In genomic region chr10:86711237-86711956, GRCh38 we compare ENCODE assay signal across 8 cellular contexts. TPM values are rescaled to one million over a fixed set of nuclear protein-coding genes. Genes with fewer than 3 reads are reported as not detected.
DNase-seq lines count a peak whose midpoint lies in the region; ATAC-seq, FAIRE-seq and TF ChIP-seq lines count a peak whose summit lies in the region.

No MANE protein-coding gene starts in this region.

- H3K27me3 Mint-ChIP-seq in activated B cell treated with CpG ODN at 0.5 μM for 24 hours = no peaks in the 10 kb centered on the region

- peak overlapping the region; percentile 100 for H2AFZ ChIP-seq in keratinocyte (ENCODE audit: control insufficient read depth, low read length)

- POLR2A ChIA-PET in A673 (lab: Charles Lee; ENCODE audit: low non-redundant PET) (interaction anchor here (0.7 kb wide), 1 partner anchor 88 kb away, joined by 4 read pairs; no protein-coding TSS in a partner anchor), activated B cell treated with CpG ODN at 0.5 μM for 24 hours (lab: Charles Lee) (interaction anchor here (0.5 to 2.7 kb wide), 8 partner anchors 23 to 793 kb away, joined by 3 to 34 read pairs (median 6); partner anchors contain the start of genes BMPR1A, GLUD1, MINPP1 and SHLD2)

- peak overlapping the region; percentile 79 for H3K4me2 ChIP-seq in keratinocyte (ENCODE audit: control insufficient read depth, extremely low read depth, insufficient read depth, low read depth, low read length)

- peak overlapping the region; percentile 90 for H3K27ac ChIP-seq in A673 (ENCODE audit: low read depth, low read length, poor library complexity, severe bottlenecking)
- peak overlapping the region; percentile 68 for H3K27ac ChIP-seq in keratinocyte (ENCODE audit: control insufficient read depth, insufficient read depth, low read length)

- peaks cover 24% of the 10 kb centered on the region for H3K4me1 ChIP-seq in A673 (ENCODE audit: insufficient read depth, low read length, poor library complexity, severe bottlenecking)
- H3K4me1 ChIP-seq in keratinocyte (ENCODE audit: control insufficient read depth, extremely low read depth, insufficient read depth, low read length) = peaks cover 13% of the 10 kb centered on the region

- no peaks in the 10 kb centered on the region for H4K20me1 ChIP-seq in keratinocyte (ENCODE audit: control insufficient read depth, extremely low read depth, insufficient read depth, low read length)

- intact Hi-C loops in A673 (cut with micrococcal nuclease; ENCODE audit: unreplicated experiment) (loop anchor here (1.0 to 5.0 kb wide), 4 partner anchors 35 to 206 kb away; no protein-coding TSS in a partner anchor), activated B cell treated with CpG ODN at 0.5 μM for 24 hours (cut with micrococcal nuclease) (loop anchor here (1.0 to 5.0 kb wide), 8 partner anchors 45 to 298 kb away; partner anchors contain the start of genes BMPR1A and WAPL)

- no peak for FAIRE-seq in keratinocyte (lab: Jason Lieb, UNC)

- no peaks in the 10 kb centered on the region for H3K9me3 Mint-ChIP-seq in activated B cell treated with CpG ODN at 0.5 μM for 24 hours

- no peaks in the 10 kb centered on the region for H3K9me1 ChIP-seq in keratinocyte (ENCODE audit: control insufficient read depth, extremely low read depth, insufficient read depth, low read length)

- no peaks in the 10 kb centered on the region for H3K27me3 ChIP-seq in A673 (replicated peaks; ENCODE audit: insufficient read depth, low read depth, low read length, poor library complexity)
- no peaks in the 10 kb centered on the region for H3K27me3 ChIP-seq in keratinocyte (ENCODE audit: control insufficient read depth, extremely low read depth, insufficient read depth, low read length)

- peak; percentile 95 for DNase-seq in A673 (ENCODE audit: low spot score)
- DNase-seq in NCI-H2081 (lab: John Stamatoyannopoulos, UW) = peak; percentile 57 to 71
- DNase-seq in activated B cell treated with CpG ODN at 0.5 μM for 24 hours = peak; percentile 84
- peak; percentile 88 to 95 for DNase-seq in cardiac fibroblast (ENCODE audit: low read depth in 2 of 2)
- DNase-seq in keratinocyte (ENCODE audit: low read depth, low spot score) = no peak
- peak; percentile 73 to 79 for DNase-seq in stimulated activated CD4-positive, alpha-beta T cell treated with anti-CD3 and anti-CD28 coated beads, Interleukin-15, amount 100 ng/mL, for 1 hour (ENCODE audit: low read depth in 1 of 2, low spot score in 1 of 2)

- H3K9ac ChIP-seq in keratinocyte (ENCODE audit: control insufficient read depth, extremely low read depth, insufficient read depth, low read length) = peak overlapping the region; percentile 85

- peak overlapping the region; percentile 89 for H3K4me3 Mint-ChIP-seq in activated B cell treated with CpG ODN at 0.5 μM for 24 hours

- peak; percentile 72 for ATAC-seq in GM18517 (IDR thresholded peaks at IDR 0.05; ENCODE audit: unreplicated experiment)
- peak; percentile 86 for ATAC-seq in HG02981 (IDR thresholded peaks at IDR 0.05; ENCODE audit: unreplicated experiment)
- peak; percentile 87 for ATAC-seq in activated B cell treated with CpG ODN at 0.5 μM for 24 hours (ENCODE audit: low read depth)

- TF ChIP-seq CTCF in A673 (conservative IDR thresholded peaks at IDR 0.05; ENCODE audit: low read depth, low read length) = 0 out of 2 replicates have a peak, but pooled peaks have one; percentile 78
- TF ChIP-seq CTCF in activated B cell treated with CpG ODN at 0.5 μM for 24 hours (IDR thresholded peaks at IDR 0.05) = no peak
- peak; percentile 60 for TF ChIP-seq CTCF in cardiac fibroblast (IDR thresholded peaks at IDR 0.05; ENCODE audit: low read depth, low read length)
- TF ChIP-seq CTCF in keratinocyte (optimal IDR thresholded peaks at IDR 0.05 in 1 of 3, IDR thresholded peaks at IDR 0.05 in 1 of 3, conservative IDR thresholded peaks at IDR 0.05 in 1 of 3; ENCODE audit: extremely low read depth in 1 of 3, insufficient read depth in 2 of 3, low read length in 3 of 3) = peak in 1 of 3 experiments; percentile 76

- H3K79me2 ChIP-seq in keratinocyte (ENCODE audit: control insufficient read depth, insufficient read depth, low read length) = no peaks in the 10 kb centered on the region

- H3K36me3 Mint-ChIP-seq in activated B cell treated with CpG ODN at 0.5 μM for 24 hours (ENCODE audit: low read depth) = peaks cover 2% of the 10 kb centered on the region

- H3K9me3 ChIP-seq in A673 (ENCODE audit: low read depth, low read length, poor library complexity, severe bottlenecking) = no peaks in the 10 kb centered on the region
- H3K9me3 ChIP-seq in keratinocyte (ENCODE audit: control insufficient read depth, low read depth, low read length) = no peaks in the 10 kb centered on the region

- CTCF ChIA-PET in A673 (lab: Charles Lee) = no interaction called here
- CTCF ChIA-PET in activated B cell treated with CpG ODN at 0.5 μM for 24 hours (lab: Charles Lee) = interaction anchor here (1.1 to 1.5 kb wide), 2 partner anchors 11 to 18 kb away, joined by 3 read pairs; no protein-coding TSS in a partner anchor

- H3K4me3 ChIP-seq in A673 (ENCODE audit: low read depth, low read length, poor library complexity, severe bottlenecking) = peak overlapping the region; percentile 64
- peak overlapping the region; percentile 43 to 60 for H3K4me3 ChIP-seq in cardiac fibroblast (replicated peaks in 1 of 2; ENCODE audit: low read depth in 2 of 2, low read length in 2 of 2)
- peak overlapping the region; percentile 53 to 76 (median 62) for H3K4me3 ChIP-seq in keratinocyte (ENCODE audit: control insufficient read depth in 2 of 3, extremely low read depth in 1 of 3, insufficient read depth in 2 of 3, low read depth in 1 of 3, low read length in 3 of 3)

- dilution Hi-C loops in keratinocyte (cut with MboI; ENCODE audit: extremely low pct_ligation_motif_present, low sequenced_read_pairs) = no loop called here

- no peaks in the 10 kb centered on the region for H3K36me3 ChIP-seq in A673 (ENCODE audit: insufficient read depth, low read length, poor library complexity, severe bottlenecking)
- no peaks in the 10 kb centered on the region for H3K36me3 ChIP-seq in keratinocyte (ENCODE audit: control insufficient read depth in 2 of 2, extremely low read depth in 1 of 2, insufficient read depth in 2 of 2, low read length in 2 of 2)

- H3K27ac Mint-ChIP-seq in activated B cell treated with CpG ODN at 0.5 μM for 24 hours = peak overlapping the region; percentile 98

- H3K4me1 Mint-ChIP-seq in activated B cell treated with CpG ODN at 0.5 μM for 24 hours = peaks cover 10% of the 10 kb centered on the region

- no TSS peak for BruUV-seq in A673 (replicated peaks; lab: Mats Ljungman, UMichigan)

RNA-seq across cellular contexts. Expression of gene LDB3, which starts 43.1 kb away (rescaled TPM):
- total RNA-seq in A673 (2021) (0.22 and 0.34 TPM in 2 replicates), activated B cell treated with CpG ODN at 0.5 μM for 24 hours (not detected in 2 replicates)
- 0.01 TPM in 2 of 3 replicates, not detected in the other for polyA plus RNA-seq in keratinocyte
- polyA plus RNA-seq in keratinocyte (2011; ENCODE audit: low read depth) = 0.07 TPM
- polyA plus RNA-seq in keratinocyte (2011; cell fraction: cytosol; rRNA removed) = 0.01 TPM in 1 of 2 replicates, not detected in the other
- not detected in 2 replicates for polyA plus RNA-seq in keratinocyte (2011; cell fraction: nucleus; rRNA removed)
- polyA plus RNA-seq in keratinocyte (2012; ENCODE audit: low replicate concordance) = 0.03 and 0.04 TPM in 2 replicates
- not detected in 3 replicates for polyA minus RNA-seq in keratinocyte
- polyA minus RNA-seq in keratinocyte (2011; cell fraction: cytosol; rRNA and poly(A)+ RNA removed) = not detected
- not detected in 2 replicates for polyA minus RNA-seq in keratinocyte (2011; cell fraction: nucleus; rRNA and poly(A)+ RNA removed)

RNA-seq across cellular contexts. Expression of gene BMPR1A, which starts 45.0 kb away (rescaled TPM):
- total RNA-seq in A673 (2021) (112 and 136 TPM in 2 replicates), activated B cell treated with CpG ODN at 0.5 μM for 24 hours (10.1 and 11.8 TPM in 2 replicates)
- polyA plus RNA-seq in keratinocyte = 14.3 to 22.2 TPM (median 21.4 TPM) in 3 replicates
- polyA plus RNA-seq in keratinocyte (2011; ENCODE audit: low read depth) = 7.4 TPM
- polyA plus RNA-seq in keratinocyte (2011; cell fraction: cytosol; rRNA removed) = 8.4 and 17.6 TPM in 2 replicates
- polyA plus RNA-seq in keratinocyte (2011; cell fraction: nucleus; rRNA removed) = 15.0 and 17.2 TPM in 2 replicates
- 8.6 and 12.7 TPM in 2 replicates for polyA plus RNA-seq in keratinocyte (2012; ENCODE audit: low replicate concordance)
- 8.4 to 38.8 TPM (median 28.5 TPM) in 3 replicates for polyA minus RNA-seq in keratinocyte
- 15.5 TPM for polyA minus RNA-seq in keratinocyte (2011; cell fraction: cytosol; rRNA and poly(A)+ RNA removed)
- polyA minus RNA-seq in keratinocyte (2011; cell fraction: nucleus; rRNA and poly(A)+ RNA removed) = 18.8 and 35.2 TPM in 2 replicates

RNA-seq across cellular contexts. Expression of gene OPN4, which starts 57.0 kb away (rescaled TPM):
- total RNA-seq in A673 (2021) (not detected in 2 replicates), activated B cell treated with CpG ODN at 0.5 μM for 24 hours (not detected in 2 replicates)
- polyA plus RNA-seq in keratinocyte = not detected in 3 replicates
- polyA plus RNA-seq in keratinocyte (2011; ENCODE audit: low read depth) = not detected
- polyA plus RNA-seq in keratinocyte (2011; cell fraction: cytosol; rRNA removed) = not detected in 2 replicates
- not detected in 2 replicates for polyA plus RNA-seq in keratinocyte (2011; cell fraction: nucleus; rRNA removed)
- polyA plus RNA-seq in keratinocyte (2012; ENCODE audit: low replicate concordance) = not detected in 2 replicates
- polyA minus RNA-seq in keratinocyte = not detected in 3 replicates
- not detected for polyA minus RNA-seq in keratinocyte (2011; cell fraction: cytosol; rRNA and poly(A)+ RNA removed)
- polyA minus RNA-seq in keratinocyte (2011; cell fraction: nucleus; rRNA and poly(A)+ RNA removed) = not detected in 2 replicates
